ENCODE assay signal across 8 cellular contexts in genomic region chr15:51731549-51732267, GRCh38. TPM values are rescaled to one million over a fixed set of nuclear protein-coding genes. Genes with fewer than 3 reads are reported as not detected.
DNase-seq lines count a peak whose midpoint lies in the region; ATAC-seq and TF ChIP-seq lines count a peak whose summit lies in the region.

No MANE protein-coding gene starts in this region.

- H3K27me3 Mint-ChIP-seq in naive B cell, result no peaks in the 10 kb centered on the region

- peaks cover 0 to 6% of the 10 kb centered on the region in 2 donors for H3K36me3 Mint-ChIP-seq in naive B cell

- intact Hi-C loops in colonic mucosa (cut with DNase I), result no loop called here

- no peaks in the 10 kb centered on the region for H3K27me3 ChIP-seq in colonic mucosa

- H3K9me3 Mint-ChIP-seq in naive B cell, result no peaks in the 10 kb centered on the region

- H3K4me3 Mint-ChIP-seq in naive B cell, result peak overlapping the region; percentile 76 to 94 (median 89)

- H3K9ac ChIP-seq in colonic mucosa (ENCODE audit: low read depth in 2 of 2, low read length in 2 of 2), result peak overlapping the region; percentile 14 to 76

- DNase-seq in AG09309 (ENCODE audit: low read depth) (peak; percentile 25), SKM-1 (lab: John Stamatoyannopoulos, UW; ENCODE audit: unreplicated experiment) (peak; percentile 94), colonic mucosa (peak; percentile 58), naive B cell (peak; percentile 87), epidermal melanocyte (ENCODE audit: insufficient read length, low spot score) (no peak), NCI-H187 treated with DMSO at 0.1 percent for 48 hours (lab: John Stamatoyannopoulos, UW) (no peak)

- H3K4me1 Mint-ChIP-seq in naive B cell, result peaks cover 79 to 98% (median 89%) of the 10 kb centered on the region in 3 donors

- no peak overlapping the region for H3K4me3 ChIP-seq in AG09309 (ENCODE audit: control insufficient read depth, low read depth, low read length)
- peak overlapping the region; percentile 10 for H3K4me3 ChIP-seq in colonic mucosa

- no peaks in the 10 kb centered on the region for H3K9me3 ChIP-seq in colonic mucosa

- peaks cover 3% of the 10 kb centered on the region for H3K4me1 ChIP-seq in colonic mucosa

- H3K36me3 ChIP-seq in colonic mucosa, result no peaks in the 10 kb centered on the region

- peak overlapping the region; percentile 90 for H3K27ac ChIP-seq in colonic mucosa

- peak overlapping the region; percentile 96 to 99 (median 98) for H3K27ac Mint-ChIP-seq in naive B cell

- TF ChIP-seq CTCF in AG09309 (IDR thresholded peaks at IDR 0.05; ENCODE audit: control insufficient read depth, insufficient read depth, low read depth, low read length, missing control alignments) (no peak), colonic mucosa (IDR thresholded peaks at IDR 0.05) (no peak)

- peak; percentile 45 for TF ChIP-seq POLR2A in GM18951 (IDR thresholded peaks at IDR 0.05; ENCODE audit: extremely low read depth, insufficient read depth, insufficient read length)

- in situ Hi-C loops in GM18951 (cut with MboI; ENCODE audit: low sequenced_read_pairs, unreplicated experiment), result no loop called here

- peak; percentile 48 for ATAC-seq in HG03097 (IDR thresholded peaks at IDR 0.05; ENCODE audit: low FRiP score, unreplicated experiment)
- ATAC-seq in naive B cell (ENCODE audit: low read depth in 2 of 2), result peak; percentile 85 to 87

RNA-seq across cellular contexts. Expression of gene LYSMD2, which starts 5.7 kb away (rescaled TPM):
- 1 to 10 TPM; 7.1 to 7.8 TPM for total RNA-seq in colonic mucosa
- 100 to 1,000 TPM in 1 of 6 donors, 10 to 100 TPM in 5; 56.6 to 120 (median 84.1) TPM for polyA plus RNA-seq in naive B cell (ENCODE audit: low read depth in 6 of 6)

RNA-seq across cellular contexts. Expression of gene TMOD2, which starts 19.7 kb away (rescaled TPM):
- 1 to 10 TPM; 2.4 to 7.2 TPM for total RNA-seq in colonic mucosa
- 1 to 10 TPM; 1.4 to 4.1 (median 2.2) TPM for polyA plus RNA-seq in naive B cell (ENCODE audit: low read depth in 6 of 6)

RNA-seq across cellular contexts. Expression of gene SCG3, which starts 50.4 kb away (rescaled TPM):
- total RNA-seq in colonic mucosa, result 1 to 10 TPM in 1 of 2 donors, under 1 TPM in 1; 0.72 to 2.0 TPM
- polyA plus RNA-seq in naive B cell (ENCODE audit: low read depth in 6 of 6), result not detected

Comparison
In these comparisons a context has a peak if more than half of its experiments do, and no peak if none do; other contexts are left out.
1. DNase-seq: peak in AG09309 (single experiment), SKM-1 (single experiment), colonic mucosa (single experiment) and naive B cell (single experiment); none in epidermal melanocyte (single experiment) and NCI-H187 treated with DMSO at 0.1 percent for 48 hours (single experiment).